In the genomic region with DNA sequence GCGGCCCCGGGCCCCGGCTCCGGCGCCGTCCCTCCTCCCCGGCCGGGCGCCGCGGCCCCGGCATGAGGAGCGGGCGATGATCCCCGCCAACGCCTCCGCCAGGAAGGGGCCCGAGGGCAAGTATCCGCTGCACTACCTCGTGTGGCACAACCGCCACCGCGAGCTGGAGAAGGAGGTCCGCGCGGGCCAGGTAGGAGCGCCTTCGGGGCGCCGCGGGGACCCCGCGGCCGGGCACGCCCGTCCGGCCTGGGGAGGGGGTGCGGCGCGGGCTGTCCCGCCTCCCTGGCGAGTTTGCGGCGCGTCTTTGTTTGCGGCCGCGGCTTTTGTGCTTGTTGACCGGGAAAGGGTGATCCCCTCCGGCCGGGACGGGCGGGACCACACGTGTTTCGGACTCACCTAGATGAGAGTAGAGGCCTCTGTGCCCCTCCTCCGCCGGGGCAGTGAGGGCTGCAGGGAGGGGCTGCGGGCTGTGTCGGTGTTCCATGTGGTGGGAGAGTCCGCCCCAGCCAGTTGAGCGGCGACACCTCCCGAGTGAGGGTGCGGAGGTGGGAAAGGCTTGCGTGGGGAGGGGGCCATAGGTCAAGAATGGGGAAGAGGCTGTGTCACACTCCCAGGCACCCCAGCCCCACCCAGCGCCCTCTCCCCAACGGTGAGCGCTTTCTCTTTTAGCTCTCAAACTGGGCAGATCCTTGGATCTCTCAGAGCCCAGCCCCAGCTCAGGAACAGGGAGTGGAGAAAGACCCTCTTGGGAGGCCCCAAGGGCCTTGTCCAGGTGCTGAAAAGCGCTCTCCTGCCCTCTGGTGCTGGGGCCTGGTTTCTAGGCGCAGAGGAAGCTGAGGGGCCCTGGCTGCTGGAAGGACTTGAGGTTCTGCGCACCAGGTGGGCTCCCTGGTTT, we compare ENCODE assay signal across 1 cellular context.
TF ChIP-seq lines count a peak whose summit lies in the region.

No MANE protein-coding gene starts in this region.

TF ChIP-seq in endothelial cell of umbilical vein, 7 proteins besides CTCF, POLR2A, EP300 and RAD21:
- no peak for TF ChIP-seq MYC (IDR thresholded peaks at IDR 0.05; ENCODE audit: low read depth, low read length)
- TF ChIP-seq EZH2 (IDR thresholded peaks at IDR 0.05; ENCODE audit: borderline replicate concordance, low read depth, low read length, severe bottlenecking) = no peak
- no peak for TF ChIP-seq FOS (IDR thresholded peaks at IDR 0.05; ENCODE audit: borderline replicate concordance, insufficient read depth, low read length)
- no peak for TF ChIP-seq JUN (IDR thresholded peaks at IDR 0.05; ENCODE audit: borderline replicate concordance, insufficient read depth, insufficient read length, low read depth)
- no peak for TF ChIP-seq POLR2AphosphoS5 (IDR thresholded peaks at IDR 0.05; ENCODE audit: insufficient read depth, low read depth, low read length)
- TF ChIP-seq, protein P1, sequence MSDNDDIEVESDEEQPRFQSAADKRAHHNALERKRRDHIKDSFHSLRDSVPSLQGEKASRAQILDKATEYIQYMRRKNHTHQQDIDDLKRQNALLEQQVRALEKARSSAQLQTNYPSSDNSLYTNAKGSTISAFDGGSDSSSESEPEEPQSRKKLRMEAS (IDR thresholded peaks at IDR 0.05; ENCODE audit: insufficient read depth, insufficient read length) = no peak
- no peak for TF ChIP-seq GATA2 (IDR thresholded peaks at IDR 0.05; ENCODE audit: insufficient read depth, insufficient read length, low read depth, low read length)
